8 cellular contexts compared by ENCODE assay signal in genomic region chr9:92138157-92138959, GRCh38. TPM values are rescaled to one million over a fixed set of nuclear protein-coding genes. Genes with fewer than 3 reads are reported as not detected.
DNase-seq lines count a peak whose midpoint lies in the region; ATAC-seq and TF ChIP-seq lines count a peak whose summit lies in the region.

No MANE protein-coding gene starts in this region.

- no peak overlapping the region for H3K27ac ChIP-seq in coronary artery

- peak; percentile 95 for TF ChIP-seq CTCF in coronary artery (IDR thresholded peaks at IDR 0.05)

- no peak overlapping the region for H3K4me3 ChIP-seq in coronary artery

- no peak for ATAC-seq in HG03378 (IDR thresholded peaks at IDR 0.05; ENCODE audit: unreplicated experiment)

- DNase-seq in SKM-1 (lab: John Stamatoyannopoulos, UW; ENCODE audit: unreplicated experiment) (peak; percentile 4), SKM-1 treated with dmso at 0.1 percent for 144 hours (lab: John Stamatoyannopoulos, UW; ENCODE audit: unreplicated experiment) (no peak), NCI-H1930 (lab: John Stamatoyannopoulos, UW) (peak; percentile 43 to 59), coronary artery (ENCODE audit: low spot score) (no peak), lung microvascular endothelial cell (ENCODE audit: low read depth in 2 of 2) (peak; percentile 65 to 71)
- DNase-seq in activated CD4-positive, alpha-beta T cell treated with anti-CD3 and anti-CD28 coated beads, Interleukin-2, amount 50 U/mL, for 24 hours (ENCODE audit: low read depth in 1 of 2, low spot score in 1 of 2) = peak; percentile 53 to 67
- DNase-seq in stimulated activated CD8-positive, alpha-beta memory T cell treated with anti-CD3 and anti-CD28 coated beads, Interleukin-15, amount 100 ng/mL, for 24 hours (ENCODE audit: low read depth) = peak; percentile 70

RNA-seq across cellular contexts. Expression of gene SPTLC1, which starts 23.1 kb away (rescaled TPM):
- total RNA-seq in lung microvascular endothelial cell = 76.1 and 105 TPM in 2 replicates

Comparison
In these comparisons a context has a peak if more than half of its experiments do, and no peak if none do; other contexts are left out.
1. DNase-seq: peak in SKM-1 (single experiment), NCI-H1930 (2 of 2), activated CD4-positive, alpha-beta T cell treated with anti-CD3 and anti-CD28 coated beads, Interleukin-2, amount 50 U/mL, for 24 hours (2 of 2), lung microvascular endothelial cell (2 of 2) and stimulated activated CD8-positive, alpha-beta memory T cell treated with anti-CD3 and anti-CD28 coated beads, Interleukin-15, amount 100 ng/mL, for 24 hours (single experiment); none in SKM-1 treated with dmso at 0.1 percent for 144 hours (single experiment) and coronary artery (single experiment).